In genomic region chr2:211117026-211117425, GRCh38 we compare ENCODE assay signal across 24 cellular contexts.
"Had no signal": no experiment of that assay in that cellular context is flagged by ENCODE, and none has a peak within 500 bp of the region (broad histone marks: within the 10 kb centered on the region; RNA-seq: fewer than 3 reads in every experiment).

No MANE protein-coding gene starts in this region.

- H3K4me1 Mint-ChIP-seq: endodermal cell, immature natural killer cell, naive B cell had no signal

- H3K4me3 Mint-ChIP-seq: dendritic cell treated with granulocyte-macrophage colony-stimulating factor and Interleukin-4, amounts not matched to agents 40 ng/mL and 50 ng/mL, for 4 days; effector memory CD8-positive, alpha-beta T cell; endodermal cell; immature natural killer cell; mesothelial cell of epicardium; naive B cell had no signal

- H2AFZ ChIP-seq: hepatocyte had no signal

- H3K9me3 Mint-ChIP-seq: dendritic cell treated with granulocyte-macrophage colony-stimulating factor and Interleukin-4, amounts not matched to agents 40 ng/mL and 50 ng/mL, for 4 days; endodermal cell; mesothelial cell of epicardium had no signal

- DNase-seq: colonic mucosa; cortex of kidney; effector CD8-positive, alpha-beta T cell; effector memory CD8-positive, alpha-beta T cell; endodermal cell; foreskin keratinocyte; heart left ventricle; hypothalamus; immature natural killer cell; left cardiac atrium; left lung; left ventricle myocardium superior; lower lobe of right lung; mesenchymal stem cell; mucosa of descending colon; naive B cell had no signal

- H3K27me3 Mint-ChIP-seq: dendritic cell treated with granulocyte-macrophage colony-stimulating factor and Interleukin-4, amounts not matched to agents 40 ng/mL and 50 ng/mL, for 4 days; effector memory CD8-positive, alpha-beta T cell had no signal

- FAIRE-seq: endometrium, islet of Langerhans, keratinocyte had no signal

- H3K36me3 Mint-ChIP-seq: immature natural killer cell, mesothelial cell of epicardium, naive B cell had no signal

- H3K4me1 ChIP-seq: colonic mucosa, esophagus muscularis mucosa, foreskin keratinocyte, gastroesophageal sphincter, heart left ventricle, left lung, lower lobe of right lung had no signal

- H3K27me3 ChIP-seq: esophagus muscularis mucosa, foreskin keratinocyte, gastroesophageal sphincter, heart left ventricle, hepatocyte, left lung had no signal

- H3K27ac ChIP-seq: colonic mucosa, esophagus muscularis mucosa, foreskin keratinocyte, gastroesophageal sphincter, heart left ventricle, hepatocyte, left lung, lower lobe of right lung had no signal

- H3K27ac Mint-ChIP-seq: dendritic cell treated with granulocyte-macrophage colony-stimulating factor and Interleukin-4, amounts not matched to agents 40 ng/mL and 50 ng/mL, for 4 days; effector memory CD8-positive, alpha-beta T cell; endodermal cell; immature natural killer cell; mesothelial cell of epicardium; naive B cell had no signal

- H3K4me3 ChIP-seq: colonic mucosa, esophagus muscularis mucosa, gastroesophageal sphincter, heart left ventricle, hepatocyte, left lung, lower lobe of right lung, mucosa of descending colon had no signal

- H3K79me2 ChIP-seq: hepatocyte had no signal

- H3K4me2 ChIP-seq: hepatocyte had no signal

- H3K9me3 ChIP-seq: colonic mucosa, esophagus muscularis mucosa, gastroesophageal sphincter, heart left ventricle, left lung, lower lobe of right lung, mucosa of descending colon had no signal

- H3K36me3 ChIP-seq: colonic mucosa, esophagus muscularis mucosa, gastroesophageal sphincter, heart left ventricle, left lung, lower lobe of right lung had no signal
